15 cellular contexts compared by ENCODE assay signal in the genomic region with DNA sequence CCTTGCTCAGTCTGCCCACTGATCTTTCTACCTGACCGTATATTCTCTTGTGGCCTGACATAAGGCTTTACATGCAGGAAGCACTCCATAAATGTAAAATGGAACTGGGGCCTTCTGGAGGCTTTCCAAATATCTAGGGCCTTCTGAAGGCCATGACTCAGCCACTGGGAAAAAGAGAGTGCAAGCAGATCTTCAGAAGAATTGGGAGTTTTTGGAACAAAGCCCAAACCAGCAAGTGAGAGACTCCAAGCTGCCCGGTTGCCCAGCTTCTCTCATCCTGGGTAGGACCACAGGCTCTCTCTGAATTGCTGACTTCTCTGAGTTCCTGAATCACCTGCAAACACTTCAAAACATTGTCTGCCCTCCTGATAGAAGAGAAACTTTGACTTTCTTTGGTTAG.
A peak's percentile ranks its signal among the peaks of the same experiment; 100 is the strongest.
DNase-seq lines count a peak whose midpoint lies in the region; ATAC-seq and TF ChIP-seq lines count a peak whose summit lies in the region.
"Had no signal": no experiment of that assay in that cellular context is flagged by ENCODE, and none has a peak within 500 bp of the region (broad histone marks: within the 10 kb centered on the region; RNA-seq: fewer than 3 reads in every experiment).

No MANE protein-coding gene starts in this region.

- peaks cover 28% of the 10 kb centered on the region for H3K27me3 Mint-ChIP-seq in stimulated activated memory B cell treated with anti-CD40 and anti-IgM and Interleukin-4, amounts not matched to agents 10 μg/mL and 1 μg/mL and 100 μg/mL, for 72 hours

- TF ChIP-seq POLR2A in IMR-90 (IDR thresholded peaks at IDR 0.05; ENCODE audit: low read depth, low read length), result no peak

- CTCF ChIA-PET in BJ (lab: Yijun Ruan, JAX), result interaction anchor here (1.0 to 1.9 kb wide), 5 partner anchors 9 to 881 kb away, joined by 3 to 8 read pairs (median 3); no protein-coding TSS in a partner anchor
- CTCF ChIA-PET in IMR-90 (lab: Yijun Ruan, JAX), result no interaction called here

- H2AFZ ChIP-seq in IMR-90 (replicated peaks; ENCODE audit: low read length, poor library complexity), result no peak overlapping the region
- H2AFZ ChIP-seq: neural progenitor cell had no signal

- H3K18ac ChIP-seq in IMR-90 (ENCODE audit: low read depth, low read length), result no peak overlapping the region

- no peak overlapping the region for H4K8ac ChIP-seq in IMR-90 (ENCODE audit: low read depth in 2 of 2, low read length in 2 of 2)

- H3K27ac ChIP-seq in IMR-90 (ENCODE audit: insufficient read depth, low read length) (no peak overlapping the region), left lung (no peak overlapping the region)
- H3K27ac ChIP-seq: neural progenitor cell had no signal

- no peak for TF ChIP-seq RAD21 in IMR-90 (IDR thresholded peaks at IDR 0.05; ENCODE audit: low read length)

- ATAC-seq in IMR-90 (ENCODE audit: low read depth) (peak; percentile 69), left lung (peak; percentile 73), HG03565 (IDR thresholded peaks at IDR 0.05; ENCODE audit: unreplicated experiment) (no peak)
- no peak for ATAC-seq in stimulated activated memory B cell treated with anti-CD40 and anti-IgM and Interleukin-4, amounts not matched to agents 10 μg/mL and 1 μg/mL and 100 μg/mL, for 72 hours

- H4K5ac ChIP-seq in IMR-90 (ENCODE audit: low read depth, low read length), result no peak overlapping the region

- H2BK20ac ChIP-seq in IMR-90 (ENCODE audit: low read depth, low read length), result no peak overlapping the region

- H3K4me1 Mint-ChIP-seq in stimulated activated memory B cell treated with anti-CD40 and anti-IgM and Interleukin-4, amounts not matched to agents 10 μg/mL and 1 μg/mL and 100 μg/mL, for 72 hours, result no peaks in the 10 kb centered on the region

- no peak overlapping the region for H3K4me3 Mint-ChIP-seq in stimulated activated memory B cell treated with anti-CD40 and anti-IgM and Interleukin-4, amounts not matched to agents 10 μg/mL and 1 μg/mL and 100 μg/mL, for 72 hours
- H3K4me3 Mint-ChIP-seq: neural progenitor cell had no signal

- no peak overlapping the region for H2BK15ac ChIP-seq in IMR-90 (ENCODE audit: low read depth, low read length)

- TF ChIP-seq CTCF in BJ (IDR thresholded peaks at IDR 0.05; ENCODE audit: insufficient read depth, low read depth, low read length), result no peak
- no peak for TF ChIP-seq CTCF in IMR-90 (conservative IDR thresholded peaks at IDR 0.05; ENCODE audit: low read depth, low read length)
- no peak for TF ChIP-seq CTCF in left lung (IDR thresholded peaks at IDR 0.05)

- no peak overlapping the region for H2AK9ac ChIP-seq in IMR-90 (replicated peaks; ENCODE audit: low read depth, low read length, poor library complexity)

- H2BK5ac ChIP-seq in IMR-90 (ENCODE audit: low read depth, low read length, poor library complexity, severe bottlenecking), result no peak overlapping the region

- no peak overlapping the region for H2AK5ac ChIP-seq in IMR-90 (ENCODE audit: low read depth, low read length)

- H4K20me1 ChIP-seq in IMR-90 (ENCODE audit: insufficient read depth, low read length), result no peaks in the 10 kb centered on the region

- POLR2A ChIA-PET in BJ (lab: Charles Lee), result no interaction called here
- POLR2A ChIA-PET in IMR-90 (lab: Charles Lee; ENCODE audit: unreplicated experiment), result no interaction called here

- BruUV-seq in IMR-90 (replicated peaks; lab: Mats Ljungman, UMichigan), result no TSS peak

- H3K4me1 ChIP-seq in IMR-90 (ENCODE audit: control insufficient read depth, insufficient read depth, low read length) (peaks cover 3% of the 10 kb centered on the region; the same call in 1 of the 2 replicates), left lung (no peaks in the 10 kb centered on the region)

- no peaks in the 10 kb centered on the region for H3K27me3 ChIP-seq in BJ (ENCODE audit: control insufficient read depth, insufficient read depth, low read length)
- H3K27me3 ChIP-seq in IMR-90 (ENCODE audit: control insufficient read depth, insufficient read depth, low read length), result peaks cover 6% of the 10 kb centered on the region
- no peaks in the 10 kb centered on the region for H3K27me3 ChIP-seq in left lung
- H3K27me3 ChIP-seq: neural progenitor cell had no signal

- no peak overlapping the region for H3K4ac ChIP-seq in IMR-90 (ENCODE audit: low read depth, low read length)

- H3K4me3 ChIP-seq in BJ (ENCODE audit: low read depth, low read length) (no peak overlapping the region), IMR-90 (ENCODE audit: insufficient read depth, low read depth, low read length) (no peak overlapping the region), left lung (no peak overlapping the region)
- H3K4me3 ChIP-seq: neural progenitor cell had no signal

- no peak overlapping the region for H3K27ac Mint-ChIP-seq in stimulated activated memory B cell treated with anti-CD40 and anti-IgM and Interleukin-4, amounts not matched to agents 10 μg/mL and 1 μg/mL and 100 μg/mL, for 72 hours
- H3K27ac Mint-ChIP-seq: neural progenitor cell had no signal

- intact Hi-C loops in IMR-90 (cut with micrococcal nuclease), result no loop called here
- intact Hi-C loops in left lung (cut with DNase I), result no loop called here

- H2BK120ac ChIP-seq in IMR-90 (ENCODE audit: low read depth, low read length), result no peak overlapping the region

- H3K36me3 Mint-ChIP-seq in stimulated activated memory B cell treated with anti-CD40 and anti-IgM and Interleukin-4, amounts not matched to agents 10 μg/mL and 1 μg/mL and 100 μg/mL, for 72 hours, result no peaks in the 10 kb centered on the region
- H3K36me3 Mint-ChIP-seq: neural progenitor cell had no signal

- H3K56ac ChIP-seq in IMR-90 (ENCODE audit: extremely low read depth, insufficient read depth, low read length), result no peak overlapping the region

- H3K9me3 Mint-ChIP-seq in stimulated activated memory B cell treated with anti-CD40 and anti-IgM and Interleukin-4, amounts not matched to agents 10 μg/mL and 1 μg/mL and 100 μg/mL, for 72 hours, result no peaks in the 10 kb centered on the region
- H3K9me3 Mint-ChIP-seq: neural progenitor cell had no signal

- dilution Hi-C loops in IMR-90 (cut with HindIII; ENCODE audit: low sequenced_read_pairs, unreplicated experiment), result loop anchor here (25.0 kb wide), 1 partner anchor 207 kb away; no protein-coding TSS in a partner anchor

- H3K9ac ChIP-seq in IMR-90 (ENCODE audit: low read depth, low read length), result no peak overlapping the region
- H3K9ac ChIP-seq: neural progenitor cell had no signal

- no peak overlapping the region for H4K91ac ChIP-seq in IMR-90 (ENCODE audit: insufficient read depth, low read depth, low read length)

- in situ Hi-C loops in IMR-90 (cut with MboI; ENCODE audit: low sequenced_read_pairs), result no loop called here

- no peaks in the 10 kb centered on the region for H3K36me3 ChIP-seq in BJ (ENCODE audit: control insufficient read depth, insufficient read depth, low read length)
- H3K36me3 ChIP-seq in IMR-90 (ENCODE audit: control insufficient read depth, insufficient read depth, low read length), result no peaks in the 10 kb centered on the region
- no peaks in the 10 kb centered on the region for H3K36me3 ChIP-seq in left lung
- H3K36me3 ChIP-seq: neural progenitor cell had no signal

- peaks cover 5% of the 10 kb centered on the region; the same call in 1 of the 2 replicates for H3K9me1 ChIP-seq in IMR-90 (ENCODE audit: insufficient read depth, low read length)

- H3K79me1 ChIP-seq in IMR-90 (ENCODE audit: low read depth in 1 of 2, low read length in 2 of 2), result no peaks in the 10 kb centered on the region

- no peaks in the 10 kb centered on the region for H3K9me3 ChIP-seq in IMR-90 (ENCODE audit: control insufficient read depth, insufficient read depth, low read length)
- no peaks in the 10 kb centered on the region for H3K9me3 ChIP-seq in left lung

- H3K4me2 ChIP-seq in IMR-90 (ENCODE audit: low read depth, low read length), result no peak overlapping the region
- H3K4me2 ChIP-seq: neural progenitor cell had no signal

- H3K23ac ChIP-seq in IMR-90 (ENCODE audit: low read depth, low read length), result no peak overlapping the region

- WGBS in IMR-90 (ENCODE audit: extremely low coverage in 2 of 2, insufficient read length in 1 of 2), 2 experiments, result 67% methylated on average over 1 of the region's 2 CpGs; no CpG with 5 or more reads in 1 of the 2 experiments

- DNase-seq in BJ (ENCODE audit: low read depth) (peak; percentile 42), IMR-90 (peak; percentile 94), astrocyte of the hippocampus (ENCODE audit: low read depth, low spot score) (peak; percentile 91), left lung (no peak), NCI-H1417 (lab: John Stamatoyannopoulos, UW) (no peak)
- DNase-seq in stimulated activated CD4-positive, alpha-beta T cell treated with anti-CD3 and anti-CD28 coated beads, Interleukin-2, amount 100 ng/mL, for 48 hours, result no peak
- DNase-seq: activated CD4-positive, alpha-beta T cell treated with anti-CD3 and anti-CD28 coated beads for 1 hour; activated naive CD4-positive, alpha-beta T cell treated with Interleukin-2 at 50 U/mL for 16 hours; DND-41; effector memory CD4-positive, alpha-beta T cell; NCI-H187; stimulated activated CD4-positive, alpha-beta T cell treated with anti-CD3 and anti-CD28 coated beads, Interleukin-2, amount 100 ng/mL, for 24 hours had no signal

- H3K14ac ChIP-seq in IMR-90 (replicated peaks; ENCODE audit: low read depth, low read length), result no peak overlapping the region

TF ChIP-seq in IMR-90, 13 proteins besides CTCF, POLR2A, EP300 and RAD21:
- TF ChIP-seq FOS (IDR thresholded peaks at IDR 0.05; ENCODE audit: low read depth, low read length), result peak; percentile 18; the same call in 1 of the 2 replicates
- no peak for TF ChIP-seq MAFK (IDR thresholded peaks at IDR 0.05; ENCODE audit: low read depth, low read length)

Comparison
In these comparisons a context has a peak if more than half of its experiments do, and no peak if none do; other contexts are left out.
1. DNase-seq: peak in BJ (single experiment), IMR-90 (single experiment) and astrocyte of the hippocampus (single experiment); none in left lung (0 of 2), NCI-H1417 (0 of 3) and stimulated activated CD4-positive, alpha-beta T cell treated with anti-CD3 and anti-CD28 coated beads, Interleukin-2, amount 100 ng/mL, for 48 hours (0 of 2).
2. ATAC-seq: peak in IMR-90 (single experiment) and left lung (single experiment); none in stimulated activated memory B cell treated with anti-CD40 and anti-IgM and Interleukin-4, amounts not matched to agents 10 μg/mL and 1 μg/mL and 100 μg/mL, for 72 hours (single experiment) and HG03565 (single experiment).